In genomic region chr1:203196371-203196770, GRCh38 we compare ENCODE assay signal across 1 cellular context.
TF ChIP-seq lines count a peak whose summit lies in the region.

No MANE protein-coding gene starts in this region.

TF ChIP-seq in K562, 482 proteins besides CTCF, POLR2A, EP300 and RAD21:
- TF ChIP-seq TEAD4 (IDR thresholded peaks at IDR 0.05; ENCODE audit: low read length) (peak; percentile 79), TEAD4 (CRISPR knock-in tag; IDR thresholded peaks at IDR 0.05; ENCODE audit: borderline replicate concordance) (no peak), PML (IDR thresholded peaks at IDR 0.05; ENCODE audit: low read length) (no peak), MAX (CRISPR knock-in tag; IDR thresholded peaks at IDR 0.05) (no peak), CBX5 (IDR thresholded peaks at IDR 0.05; ENCODE audit: borderline replicate concordance, low read depth) (0 out of 2 replicates have a peak, but pooled peaks have one; percentile 20), ZNF316 (IDR thresholded peaks at IDR 0.05) (peak; percentile 36; the same call in 1 of the 2 replicates), FOXP4 (CRISPR knock-in tag; IDR thresholded peaks at IDR 0.05; ENCODE audit: borderline replicate concordance) (no peak), SMARCE1 (IDR thresholded peaks at IDR 0.05) (no peak), EZH2 (IDR thresholded peaks at IDR 0.05; ENCODE audit: borderline replicate concordance, low read depth, low read length) (no peak), NFE2 (IDR thresholded peaks at IDR 0.05; ENCODE audit: low read depth) (0 out of 2 replicates have a peak, but pooled peaks have one; percentile 29), PURB (CRISPR knock-in tag; IDR thresholded peaks at IDR 0.05; ENCODE audit: low read depth) (no peak), CTBP1 (IDR thresholded peaks at IDR 0.05; ENCODE audit: borderline replicate concordance) (no peak), PRPF4 (IDR thresholded peaks at IDR 0.05; ENCODE audit: insufficient read depth, low read depth, low read length, poor library complexity, severe bottlenecking) (no peak), SIX5 (IDR thresholded peaks at IDR 0.05; ENCODE audit: borderline replicate concordance in 1 of 2, insufficient read depth in 1 of 2, low read depth in 1 of 2, low read length in 2 of 2) (no peak), C11orf30 (IDR thresholded peaks at IDR 0.05; ENCODE audit: low read depth) (0 out of 2 replicates have a peak, but pooled peaks have one; percentile 25), ZBTB9 (CRISPR knock-in tag; IDR thresholded peaks at IDR 0.05) (no peak), TFAP4 (CRISPR knock-in tag; IDR thresholded peaks at IDR 0.05; ENCODE audit: borderline replicate concordance) (0 out of 2 replicates have a peak, but pooled peaks have one; percentile 27), PPARD (CRISPR knock-in tag; IDR thresholded peaks at IDR 0.05) (no peak), TEAD2 (tag; IDR thresholded peaks at IDR 0.05) (peak; percentile 78), USF2 (CRISPR knock-in tag; IDR thresholded peaks at IDR 0.05) (no peak), TEAD1 (CRISPR knock-in tag; IDR thresholded peaks at IDR 0.05) (peak in 1 of 2 experiments; percentile 96; a peak in 2 of 4 replicates), ETV5 (CRISPR knock-in tag; IDR thresholded peaks at IDR 0.05; ENCODE audit: low read depth) (no peak), SP2 (IDR thresholded peaks at IDR 0.05; ENCODE audit: extremely low read depth, low read depth, low read length, poor library complexity, severe bottlenecking) (no peak), TRIM28 (IDR thresholded peaks at IDR 0.05) (0 out of 2 replicates have a peak, but pooled peaks have one; percentile 19), IFI16 (CRISPR knock-in tag; IDR thresholded peaks at IDR 0.05) (no peak), CTCFL (IDR thresholded peaks at IDR 0.05; ENCODE audit: borderline replicate concordance, insufficient read depth, low read depth, low read length, poor library complexity, severe bottlenecking) (no peak), TCFL5 (CRISPR knock-in tag; conservative IDR thresholded peaks at IDR 0.05) (no peak), PYGO2 (tag; IDR thresholded peaks at IDR 0.05) (no peak), CBX3 (IDR thresholded peaks at IDR 0.05; ENCODE audit: borderline replicate concordance in 1 of 2, low read length in 2 of 2) (0 out of 3 replicates have a peak, but pooled peaks of 1 of the 2 experiments have one; percentile 50), KAT8 (IDR thresholded peaks at IDR 0.05; ENCODE audit: low read depth) (no peak)
